Comparison of ENCODE assay signal across 8 cellular contexts in the genomic region with DNA sequence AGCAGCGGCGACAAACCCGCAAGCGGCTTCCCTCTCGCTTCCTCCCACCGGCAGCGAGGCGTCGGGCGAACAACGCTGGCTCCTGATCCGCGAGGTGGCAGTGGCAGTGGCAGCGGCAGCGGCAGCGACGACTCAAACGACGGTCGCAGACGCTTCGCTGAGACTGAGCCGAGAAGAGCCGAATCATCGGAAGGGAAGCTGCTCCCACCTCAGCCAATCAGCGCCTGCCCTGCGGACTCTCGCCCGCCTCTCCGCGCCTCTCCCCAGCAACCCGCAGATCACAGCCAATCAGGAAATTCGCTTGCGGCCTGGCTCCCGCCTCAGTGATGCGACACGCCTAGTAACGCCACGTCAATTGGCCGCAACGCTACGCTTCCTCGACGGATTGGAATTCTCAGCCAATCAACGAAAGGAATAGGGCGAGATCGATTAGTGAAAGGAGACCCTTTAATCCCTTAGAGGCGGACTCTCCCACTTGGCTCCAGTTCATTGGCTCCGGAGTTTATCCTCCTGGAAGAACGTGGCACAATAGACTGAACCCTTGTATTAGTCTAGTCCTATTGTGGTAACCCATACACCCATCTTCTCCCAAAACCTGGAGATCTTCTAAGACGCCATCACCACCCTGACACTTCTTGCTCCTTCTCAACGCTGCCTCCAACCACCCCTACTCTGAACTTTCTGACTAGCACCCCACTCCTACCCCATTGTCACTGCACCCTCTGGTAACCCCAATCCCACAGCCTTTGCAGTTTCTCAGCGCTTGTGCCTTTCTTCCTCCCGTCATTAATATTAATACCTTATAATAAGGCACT.
DNase-seq lines count a peak whose midpoint lies in the region; ATAC-seq and FAIRE-seq lines count a peak whose summit lies in the region.

A gene (minus strand): TSS at position 165 of the 815 bp plus-strand sequence. CDS start 272 bp downstream, outside the sequence.

- no peaks in the 10 kb centered on the region for H3K27me3 Mint-ChIP-seq in effector memory CD8-positive, alpha-beta T cell

- H3K4me1 Mint-ChIP-seq in effector memory CD8-positive, alpha-beta T cell (ENCODE audit: low read depth in 2 of 2): peaks cover 39 to 41% of the 10 kb centered on the region in 2 donors

- ATAC-seq in GM21367 (IDR thresholded peaks at IDR 0.05; ENCODE audit: unreplicated experiment): peak; percentile 83
- peak; percentile 85 for ATAC-seq in effector memory CD8-positive, alpha-beta T cell (replicated peaks)

- H3K4me3 Mint-ChIP-seq in effector memory CD8-positive, alpha-beta T cell: peak within 1 kb of the TSS; percentile 91 to 92

- DNase-seq in COLO829 (ENCODE audit: low spot score) (peak; percentile 100), HTR-8/SVneo (ENCODE audit: insufficient read length, low spot score) (peak; percentile 95), NOMO-1 treated with dmso at 0.1 percent for 144 hours (lab: John Stamatoyannopoulos, UW; ENCODE audit: unreplicated experiment) (peak; percentile 100), medulla oblongata (ENCODE audit: extremely low spot score) (peak; percentile 99)
- DNase-seq in activated CD8-positive, alpha-beta memory T cell treated with anti-CD3 and anti-CD28 coated beads for 48 hours (ENCODE audit: low read depth in 2 of 3, low spot score in 2 of 3): peak; percentile 62 to 94 (median 89)
- peak; percentile 95 to 96 (median 96) for DNase-seq in effector memory CD8-positive, alpha-beta T cell
- DNase-seq in stimulated activated CD8-positive, alpha-beta memory T cell treated with anti-CD3 and anti-CD28 coated beads, Interleukin-12 subunit alpha, Interleukin-12 subunit beta, amount 100 ng/mL, for 24 hours (ENCODE audit: extremely low read depth): peak; percentile 89

- peak; percentile 94 for FAIRE-seq in HTR-8/SVneo (lab: Jason Lieb, UNC)

- no peaks in the 10 kb centered on the region for H3K9me3 Mint-ChIP-seq in effector memory CD8-positive, alpha-beta T cell

- peaks cover 37% of the 10 kb centered on the region for H3K36me3 Mint-ChIP-seq in effector memory CD8-positive, alpha-beta T cell (ENCODE audit: insufficient read depth)

- H3K27ac Mint-ChIP-seq in effector memory CD8-positive, alpha-beta T cell: peak within 1 kb of the TSS; percentile 86 to 95

Comparison
In these comparisons a context has a peak if more than half of its experiments do, and no peak if none do; other contexts are left out.
1. Peak in every context shown above with its lines: DNase-seq and ATAC-seq.